ENCODE assay signal across 24 cellular contexts in genomic region chr6:106396426-106397220, GRCh38.
"Had no signal": no experiment of that assay in that cellular context is flagged by ENCODE, and none has a peak within 500 bp of the region (broad histone marks: within the 10 kb centered on the region; RNA-seq: fewer than 3 reads in every experiment).

No MANE protein-coding gene starts in this region.

- H3K9me3 ChIP-seq: colonic mucosa, prostate gland, sigmoid colon, thoracic aorta, transverse colon had no signal

- H3K79me2 ChIP-seq: parathyroid adenoma had no signal

- H3K4me1 ChIP-seq: colonic mucosa, foreskin keratinocyte, parathyroid adenoma, prostate gland, transverse colon had no signal

- H3K9ac ChIP-seq: parathyroid adenoma had no signal

- DNase-seq: colonic mucosa; dermis blood vessel endothelial cell; endodermal cell; foreskin keratinocyte; immature natural killer cell; left cardiac atrium; left ventricle myocardium superior; mesenchymal stem cell; naive B cell; occipital lobe; retina; sigmoid colon; stimulated activated CD4-positive, alpha-beta T cell treated with anti-CD3 and anti-CD28 coated beads, Interleukin-2, amount 100 ng/mL, for 24 hours; stimulated activated CD4-positive, alpha-beta T cell treated with anti-CD3 and anti-CD28 coated beads, Interleukin-4, amount 100 ng/mL, for 4 hours; stimulated activated naive B cell treated with anti-CD40 and anti-IgM and Interleukin-4, amounts not matched to agents 10 μg/mL and 1 μg/mL and 100 μg/mL, for 72 hours; stimulated activated naive CD8-positive, alpha-beta T cell treated with anti-CD3 and anti-CD28 coated beads, Interleukin-15, amount 100 ng/mL, for 72 hours; transverse colon had no signal

- H3K4me3 ChIP-seq: colonic mucosa, lung, prostate gland, sigmoid colon, skin epidermis, thoracic aorta, transverse colon had no signal

- ATAC-seq: foreskin keratinocyte; left cardiac atrium; left ventricle myocardium superior; stimulated activated naive B cell treated with anti-CD40 and anti-IgM and Interleukin-4, amounts not matched to agents 10 μg/mL and 1 μg/mL and 100 μg/mL, for 72 hours; stimulated activated naive CD8-positive, alpha-beta T cell treated with anti-CD3 and anti-CD28 coated beads, Interleukin-15, amount 100 ng/mL, for 72 hours had no signal

- H3K27me3 ChIP-seq: colonic mucosa, foreskin keratinocyte, sigmoid colon, transverse colon had no signal

- H3K36me3 ChIP-seq: colonic mucosa, prostate gland, sigmoid colon, thoracic aorta, transverse colon had no signal

- FAIRE-seq: endothelial cell of umbilical vein, keratinocyte had no signal

- H2AFZ ChIP-seq: parathyroid adenoma had no signal

- H3K27ac ChIP-seq: colonic mucosa, foreskin keratinocyte, parathyroid adenoma, prostate gland, skin epidermis, thoracic aorta, transverse colon had no signal
